In genomic region chr14:39912192-39913100, GRCh38 we compare ENCODE assay signal across 13 cellular contexts.
DNase-seq lines count a peak whose midpoint lies in the region; ATAC-seq lines count a peak whose summit lies in the region.
"Had no signal": no experiment of that assay in that cellular context is flagged by ENCODE, and none has a peak within 500 bp of the region (broad histone marks: within the 10 kb centered on the region; RNA-seq: fewer than 3 reads in every experiment).

No MANE protein-coding gene starts in this region.

- H3K27ac Mint-ChIP-seq in activated naive CD4-positive, alpha-beta T cell treated with anti-CD3 and anti-CD28 coated beads, Interleukin-2, amount 50 U/mL, for 72 hours: peak overlapping the region in 1 of 2 donors; percentile 73
- peak overlapping the region; percentile 5 to 53 for H3K27ac Mint-ChIP-seq in stimulated activated naive CD8-positive, alpha-beta T cell treated with anti-CD3 and anti-CD28 coated beads, Interleukin-15, amount 100 ng/mL, for 72 hours
- H3K27ac Mint-ChIP-seq: activated T-helper 2 cell treated with anti-CD3 and anti-CD28 coated beads, Interferon-gamma antibody, Interleukin-2, Interleukin-4, amounts not matched to agents 10 μg/mL and 5 μg/mL and 100 μg/mL, durations not matched to agents 14 hours and 24 hours and 36 hours; T-helper 2 cell treated with Interferon-gamma antibody and Interleukin-4, amounts not matched to agents 5 μg/mL and 100 μg/mL, for 36 hours; type B pancreatic cell had no signal

- H3K36me3 Mint-ChIP-seq in activated naive CD4-positive, alpha-beta T cell treated with anti-CD3 and anti-CD28 coated beads, Interleukin-2, amount 50 U/mL, for 72 hours: no peaks in the 10 kb centered on the region
- H3K36me3 Mint-ChIP-seq: type B pancreatic cell had no signal

- peak; percentile 48 to 91 for ATAC-seq in activated naive CD4-positive, alpha-beta T cell treated with anti-CD3 and anti-CD28 coated beads, Interleukin-2, amount 50 U/mL, for 72 hours
- ATAC-seq in GM21737 (IDR thresholded peaks at IDR 0.05; ENCODE audit: unreplicated experiment) (peak; percentile 96), HG03175 (IDR thresholded peaks at IDR 0.05; ENCODE audit: unreplicated experiment) (peak; percentile 96)
- ATAC-seq in stimulated activated naive CD8-positive, alpha-beta T cell treated with anti-CD3 and anti-CD28 coated beads, Interleukin-15, amount 100 ng/mL, for 72 hours: peak; percentile 89
- ATAC-seq: left lung had no signal

- no peaks in the 10 kb centered on the region for H3K27me3 Mint-ChIP-seq in stimulated activated naive CD8-positive, alpha-beta T cell treated with anti-CD3 and anti-CD28 coated beads, Interleukin-15, amount 100 ng/mL, for 72 hours
- H3K27me3 Mint-ChIP-seq: type B pancreatic cell had no signal

- no peaks in the 10 kb centered on the region for H3K9me3 Mint-ChIP-seq in activated naive CD4-positive, alpha-beta T cell treated with anti-CD3 and anti-CD28 coated beads, Interleukin-2, amount 50 U/mL, for 72 hours
- H3K9me3 Mint-ChIP-seq in stimulated activated naive CD8-positive, alpha-beta T cell treated with anti-CD3 and anti-CD28 coated beads, Interleukin-15, amount 100 ng/mL, for 72 hours: no peaks in the 10 kb centered on the region
- H3K9me3 Mint-ChIP-seq: activated T-helper 2 cell treated with anti-CD3 and anti-CD28 coated beads, Interferon-gamma antibody, Interleukin-2, Interleukin-4, amounts not matched to agents 10 μg/mL and 5 μg/mL and 100 μg/mL, durations not matched to agents 14 hours and 24 hours and 36 hours; T-helper 2 cell treated with Interferon-gamma antibody and Interleukin-4, amounts not matched to agents 5 μg/mL and 100 μg/mL, for 36 hours; type B pancreatic cell had no signal

- no peak overlapping the region for H3K4me3 Mint-ChIP-seq in stimulated activated naive CD8-positive, alpha-beta T cell treated with anti-CD3 and anti-CD28 coated beads, Interleukin-15, amount 100 ng/mL, for 72 hours
- H3K4me3 Mint-ChIP-seq: T-helper 2 cell treated with Interferon-gamma antibody and Interleukin-4, amounts not matched to agents 5 μg/mL and 100 μg/mL, for 36 hours; type B pancreatic cell had no signal

- no peaks in the 10 kb centered on the region for H3K4me1 Mint-ChIP-seq in stimulated activated naive CD8-positive, alpha-beta T cell treated with anti-CD3 and anti-CD28 coated beads, Interleukin-15, amount 100 ng/mL, for 72 hours

- DNase-seq in activated naive CD4-positive, alpha-beta T cell treated with anti-CD3 and anti-CD28 coated beads, Interleukin-2, amount 50 U/mL, for 72 hours (ENCODE audit: low spot score in 2 of 2): peak in 1 of 2 donors; percentile 3
- DNase-seq in activated naive CD4-positive, alpha-beta T cell (lab: John Stamatoyannopoulos, UW): no peak
- peak in 1 of 2 donors; percentile 9 for DNase-seq in stimulated activated naive CD8-positive, alpha-beta T cell treated with anti-CD3 and anti-CD28 coated beads, Interleukin-15, amount 100 ng/mL, for 72 hours
- DNase-seq in HuH-7.5 (ENCODE audit: low spot score): no peak
- DNase-seq in SK-N-DZ (ENCODE audit: low spot score): no peak
- no peak for DNase-seq in NK-92 (lab: John Stamatoyannopoulos, UW; ENCODE audit: unreplicated experiment)
- DNase-seq: left lung, NCI-H82 had no signal
